1 cellular context compared by ENCODE assay signal in genomic region chr4:174047363-174047762, GRCh38.
TF ChIP-seq lines count a peak whose summit lies in the region.

No MANE protein-coding gene starts in this region.

TF ChIP-seq in GM23338, 12 proteins besides CTCF, POLR2A, EP300 and RAD21:
- TF ChIP-seq, protein P1, sequence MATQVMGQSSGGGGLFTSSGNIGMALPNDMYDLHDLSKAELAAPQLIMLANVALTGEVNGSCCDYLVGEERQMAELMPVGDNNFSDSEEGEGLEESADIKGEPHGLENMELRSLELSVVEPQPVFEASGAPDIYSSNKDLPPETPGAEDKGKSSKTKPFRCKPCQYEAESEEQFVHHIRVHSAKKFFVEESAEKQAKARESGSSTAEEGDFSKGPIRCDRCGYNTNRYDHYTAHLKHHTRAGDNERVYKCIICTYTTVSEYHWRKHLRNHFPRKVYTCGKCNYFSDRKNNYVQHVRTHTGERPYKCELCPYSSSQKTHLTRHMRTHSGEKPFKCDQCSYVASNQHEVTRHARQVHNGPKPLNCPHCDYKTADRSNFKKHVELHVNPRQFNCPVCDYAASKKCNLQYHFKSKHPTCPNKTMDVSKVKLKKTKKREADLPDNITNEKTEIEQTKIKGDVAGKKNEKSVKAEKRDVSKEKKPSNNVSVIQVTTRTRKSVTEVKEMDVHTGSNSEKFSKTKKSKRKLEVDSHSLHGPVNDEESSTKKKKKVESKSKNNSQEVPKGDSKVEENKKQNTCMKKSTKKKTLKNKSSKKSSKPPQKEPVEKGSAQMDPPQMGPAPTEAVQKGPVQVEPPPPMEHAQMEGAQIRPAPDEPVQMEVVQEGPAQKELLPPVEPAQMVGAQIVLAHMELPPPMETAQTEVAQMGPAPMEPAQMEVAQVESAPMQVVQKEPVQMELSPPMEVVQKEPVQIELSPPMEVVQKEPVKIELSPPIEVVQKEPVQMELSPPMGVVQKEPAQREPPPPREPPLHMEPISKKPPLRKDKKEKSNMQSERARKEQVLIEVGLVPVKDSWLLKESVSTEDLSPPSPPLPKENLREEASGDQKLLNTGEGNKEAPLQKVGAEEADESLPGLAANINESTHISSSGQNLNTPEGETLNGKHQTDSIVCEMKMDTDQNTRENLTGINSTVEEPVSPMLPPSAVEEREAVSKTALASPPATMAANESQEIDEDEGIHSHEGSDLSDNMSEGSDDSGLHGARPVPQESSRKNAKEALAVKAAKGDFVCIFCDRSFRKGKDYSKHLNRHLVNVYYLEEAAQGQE (IDR thresholded peaks at IDR 0.05; ENCODE audit: unreplicated experiment), result no peak
- TF ChIP-seq POLR2AphosphoS5 (IDR thresholded peaks at IDR 0.05; ENCODE audit: low read depth), result no peak
- no peak for TF ChIP-seq JUNB (IDR thresholded peaks at IDR 0.05; ENCODE audit: unreplicated experiment)
